ENCODE assay signal across 1 cellular context in genomic region chr12:32120419-32120818, GRCh38.
TF ChIP-seq lines count a peak whose summit lies in the region.

No MANE protein-coding gene starts in this region.

TF ChIP-seq in H1, 55 proteins besides CTCF, POLR2A, EP300 and RAD21 (continued from another document):
- TF ChIP-seq ATF2 (IDR thresholded peaks at IDR 0.05; ENCODE audit: low read length): 0 out of 2 replicates have a peak, but pooled peaks have one; percentile 51
- TF ChIP-seq BCL11A (IDR thresholded peaks at IDR 0.05; ENCODE audit: low read depth in 2 of 2, low read length in 2 of 2): peak in 1 of 2 experiments; percentile 95
- TF ChIP-seq SRF (IDR thresholded peaks at IDR 0.05; ENCODE audit: low read depth, low read length): no peak
- peak; percentile 53; the same call in 1 of the 2 replicates for TF ChIP-seq BACH1 (IDR thresholded peaks at IDR 0.05; ENCODE audit: low read length)
- TF ChIP-seq MAX (IDR thresholded peaks at IDR 0.05): no peak
- no peak for TF ChIP-seq KDM5A (IDR thresholded peaks at IDR 0.05; ENCODE audit: low read length)
- no peak for TF ChIP-seq KDM4A (IDR thresholded peaks at IDR 0.05; ENCODE audit: low read depth, low read length, severe bottlenecking)
- no peak for TF ChIP-seq FOSL1 (IDR thresholded peaks at IDR 0.05; ENCODE audit: insufficient read depth, low read depth, low read length)
- no peak for TF ChIP-seq CTBP2 (IDR thresholded peaks at IDR 0.05; ENCODE audit: borderline replicate concordance, insufficient read depth, insufficient read length, low read length)
- TF ChIP-seq SP2 (IDR thresholded peaks at IDR 0.05; ENCODE audit: low read length): no peak
- no peak for TF ChIP-seq POLR2AphosphoS5 (IDR thresholded peaks at IDR 0.05; ENCODE audit: low read depth, low read length)
- no peak for TF ChIP-seq SIRT6 (IDR thresholded peaks at IDR 0.05; ENCODE audit: low read length)
- no peak for TF ChIP-seq RXRA (IDR thresholded peaks at IDR 0.05; ENCODE audit: insufficient read depth, low read depth, low read length)
- TF ChIP-seq CEBPB (IDR thresholded peaks at IDR 0.05; ENCODE audit: low read depth, low read length): no peak
- 0 out of 2 replicates have a peak, but pooled peaks have one; percentile 58 for TF ChIP-seq TCF12 (IDR thresholded peaks at IDR 0.05; ENCODE audit: low read depth, low read length)
- peak; percentile 57 for TF ChIP-seq MAFK (IDR thresholded peaks at IDR 0.05; ENCODE audit: low read depth, low read length)
- TF ChIP-seq CHD7 (IDR thresholded peaks at IDR 0.05; ENCODE audit: insufficient replicate concordance, low read length): peak; percentile 57
- peak; percentile 79; the same call in 1 of the 2 replicates for TF ChIP-seq POU5F1 (IDR thresholded peaks at IDR 0.05; ENCODE audit: low read depth, low read length)
- no peak for TF ChIP-seq ZNF274 (IDR thresholded peaks at IDR 0.05; ENCODE audit: borderline replicate concordance, extremely low read depth, low read length)
- TF ChIP-seq RFX5 (IDR thresholded peaks at IDR 0.05; ENCODE audit: borderline replicate concordance, low read depth, low read length): no peak
- TF ChIP-seq GTF2F1 (IDR thresholded peaks at IDR 0.05; ENCODE audit: borderline replicate concordance, low read depth, low read length): no peak
- no peak for TF ChIP-seq TBP (IDR thresholded peaks at IDR 0.05; ENCODE audit: low read depth, low read length)
- no peak for TF ChIP-seq ASH2L (IDR thresholded peaks at IDR 0.05; ENCODE audit: low read length)
